In the genomic region with DNA sequence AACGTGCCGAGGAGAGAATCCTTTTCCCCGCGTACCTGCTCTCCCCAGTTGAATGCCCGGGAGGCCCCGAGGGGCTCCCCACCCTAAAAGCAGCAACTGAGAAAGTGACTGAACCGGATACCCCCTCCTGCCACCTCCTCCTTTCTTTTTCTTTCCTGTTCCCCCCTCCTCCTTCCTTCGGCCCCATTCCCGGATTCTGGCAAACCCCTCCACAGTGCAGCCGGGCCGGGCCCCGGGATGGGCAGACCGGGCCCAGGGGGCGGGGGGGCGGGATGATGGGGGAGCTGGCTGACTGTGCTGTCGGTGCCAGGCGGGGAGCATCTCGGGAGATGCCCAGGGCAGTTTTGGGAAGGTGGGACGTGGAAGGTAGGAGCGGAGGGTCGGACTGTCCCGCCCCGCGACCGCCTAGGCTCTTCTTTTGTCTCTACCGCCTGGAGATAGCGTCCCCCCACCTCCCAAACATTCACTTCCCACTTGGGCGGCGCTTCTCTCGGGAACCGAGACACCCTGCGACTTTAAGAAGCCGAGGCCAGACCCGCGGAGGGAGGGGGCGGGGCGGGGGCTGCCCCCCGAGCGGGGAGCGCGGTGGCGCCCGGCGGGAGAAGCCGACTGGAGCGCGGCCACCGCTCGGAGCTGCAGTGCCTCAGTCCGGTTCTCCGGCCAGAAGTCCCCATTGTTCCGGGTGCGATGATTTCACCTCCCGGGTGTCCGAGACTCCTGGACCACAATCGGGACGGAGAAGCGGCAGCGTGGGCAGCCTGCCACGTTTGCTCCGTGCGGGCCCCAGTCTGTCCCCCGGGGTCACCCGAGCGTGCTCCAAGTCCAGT, we compare ENCODE assay signal across 8 cellular contexts. TPM values are rescaled to one million over a fixed set of nuclear protein-coding genes. Genes with fewer than 3 reads are reported as not detected.
A peak's percentile ranks its signal among the peaks of the same experiment; 100 is the strongest.
DNase-seq lines count a peak whose midpoint lies in the region; ATAC-seq and TF ChIP-seq lines count a peak whose summit lies in the region.

No MANE protein-coding gene starts in this region.

- no peak overlapping the region for H4K5ac ChIP-seq in H9 (ENCODE audit: insufficient read length, low read depth, low read length)

- no peak overlapping the region for H3K18ac ChIP-seq in H9 (ENCODE audit: insufficient read length, low read depth, low read length)

- DNase-seq in BJ (ENCODE audit: low read depth) = no peak
- DNase-seq in H9 = no peak
- DNase-seq in activated T-cell treated with anti-CD3 and anti-CD28 coated beads, Interleukin-2, amount 50 U/mL, for 72 hours = no peak
- no peak for DNase-seq in immature natural killer cell
- DNase-seq in thyroid gland = no peak
- DNase-seq in cerebellum (ENCODE audit: low spot score) = no peak

- H3K27ac Mint-ChIP-seq in H9 (no peak overlapping the region), immature natural killer cell (peak overlapping the region in 2 of 6 donors; percentile 26 to 45)
- no peak overlapping the region for H3K27ac Mint-ChIP-seq in activated T-cell treated with anti-CD3 and anti-CD28 coated beads, Interleukin-2, amount 50 U/mL, for 72 hours

- H3K27me3 Mint-ChIP-seq in H9 (ENCODE audit: low read depth) (peaks cover 100% of the 10 kb centered on the region), immature natural killer cell (ENCODE audit: low read depth in 3 of 3) (peaks cover 59 to 79% (median 78%) of the 10 kb centered on the region in 3 donors)
- H3K27me3 Mint-ChIP-seq in activated T-cell treated with anti-CD3 and anti-CD28 coated beads, Interleukin-2, amount 50 U/mL, for 72 hours (ENCODE audit: low read depth) = peaks cover 83% of the 10 kb centered on the region

- H3K4me1 ChIP-seq in H9 (ENCODE audit: insufficient read depth, low read length) = no peaks in the 10 kb centered on the region
- H3K4me1 ChIP-seq in thyroid gland = peaks cover 11 to 48% of the 10 kb centered on the region in 2 donors

- H3K36me3 Mint-ChIP-seq in H9 (ENCODE audit: insufficient read depth in 1 of 3, low read depth in 3 of 3) = peaks cover 0 to 2% (median 1%) of the 10 kb centered on the region in 3 experiments; a peak in 4 of 7 replicates
- peaks cover 0 to 3% of the 10 kb centered on the region in 2 donors for H3K36me3 Mint-ChIP-seq in activated T-cell treated with anti-CD3 and anti-CD28 coated beads, Interleukin-2, amount 50 U/mL, for 72 hours (ENCODE audit: insufficient read depth in 2 of 2)
- peaks cover 0 to 5% (median 0%) of the 10 kb centered on the region in 3 donors for H3K36me3 Mint-ChIP-seq in immature natural killer cell

- no peaks in the 10 kb centered on the region for H3K79me1 ChIP-seq in H9 (ENCODE audit: insufficient read depth, low read depth, low read length, poor library complexity, severe bottlenecking)

- H4K91ac ChIP-seq in H9 (ENCODE audit: insufficient read length, low read depth, low read length) = no peak overlapping the region

- H4K8ac ChIP-seq in H9 (replicated peaks; ENCODE audit: insufficient read length, low read depth, low read length) = no peak overlapping the region

- H3K4me2 ChIP-seq in H9 (ENCODE audit: insufficient read depth, insufficient read length, low read length) = peak overlapping the region; percentile 89

- no peak overlapping the region for H2AFZ ChIP-seq in H9 (ENCODE audit: low read length)

- POLR2A ChIA-PET in BJ (lab: Charles Lee) = interaction anchor here (0.6 kb wide), 1 partner anchor 48 kb away, joined by 5 read pairs; no protein-coding TSS in a partner anchor

- no peak overlapping the region for H2AK5ac ChIP-seq in H9 (ENCODE audit: insufficient read length, low read length)

- CTCF ChIA-PET in BJ (lab: Yijun Ruan, JAX) = interaction anchor here (0.6 to 1.3 kb wide), 4 partner anchors 9 to 495 kb away, joined by 3 read pairs; a partner anchor contains a TSS

- ATAC-seq in activated T-cell treated with anti-CD3 and anti-CD28 coated beads, Interleukin-2, amount 50 U/mL, for 72 hours (replicated peaks in 1 of 2) = no peak
- ATAC-seq in GM18861 (IDR thresholded peaks at IDR 0.05; ENCODE audit: unreplicated experiment) = no peak
- no peak for ATAC-seq in HG02852 (IDR thresholded peaks at IDR 0.05; ENCODE audit: unreplicated experiment)

- no peak for TF ChIP-seq POLR2A in thyroid gland (IDR thresholded peaks at IDR 0.05)

- H3K79me2 ChIP-seq in H9 (ENCODE audit: insufficient read depth, low read length) = no peaks in the 10 kb centered on the region

- no peak overlapping the region for H3T11ph ChIP-seq in H9 (ENCODE audit: low read length)

- no peak overlapping the region for H3K14ac ChIP-seq in H9 (ENCODE audit: insufficient read depth, low read length)

- no peak overlapping the region for H3K23ac ChIP-seq in H9 (ENCODE audit: insufficient read length, low read depth, low read length)

- H3K4me3 Mint-ChIP-seq in H9 (peak overlapping the region; percentile 50 to 84; a peak in 4 of 5 replicates), immature natural killer cell (peak overlapping the region; percentile 83 to 94 (median 88))
- peak overlapping the region; percentile 85 to 87 for H3K4me3 Mint-ChIP-seq in activated T-cell treated with anti-CD3 and anti-CD28 coated beads, Interleukin-2, amount 50 U/mL, for 72 hours

- no peak overlapping the region for H2BK12ac ChIP-seq in H9 (ENCODE audit: insufficient read length, low read depth, low read length)

- H3K9ac ChIP-seq in H9 (ENCODE audit: extremely low read depth, insufficient read length, low read length) = no peak overlapping the region

- no peaks in the 10 kb centered on the region for H3K9me3 ChIP-seq in H9 (ENCODE audit: control insufficient read depth, low read depth, low read length)
- H3K9me3 ChIP-seq in thyroid gland = no peaks in the 10 kb centered on the region

- H3K4me1 Mint-ChIP-seq in H9 (peaks cover 32 to 52% of the 10 kb centered on the region in 2 experiments), immature natural killer cell (peaks cover 34 to 47% of the 10 kb centered on the region in 2 donors)
- peaks cover 51% of the 10 kb centered on the region for H3K4me1 Mint-ChIP-seq in activated T-cell treated with anti-CD3 and anti-CD28 coated beads, Interleukin-2, amount 50 U/mL, for 72 hours (ENCODE audit: low read depth)

- no peaks in the 10 kb centered on the region for H4K20me1 ChIP-seq in H9 (ENCODE audit: control insufficient read depth, insufficient read depth, insufficient read length)

- intact Hi-C loops in thyroid gland (cut with DNase I) = no loop called here

- no peak overlapping the region for H3K4ac ChIP-seq in H9 (ENCODE audit: low read depth, low read length)

- peaks cover 20% of the 10 kb centered on the region for H3K23me2 ChIP-seq in H9 (ENCODE audit: insufficient read length, low read depth, low read length, poor library complexity, severe bottlenecking)

- H2BK20ac ChIP-seq in H9 (ENCODE audit: low read depth, low read length, poor library complexity, severe bottlenecking) = no peak overlapping the region

- H2BK5ac ChIP-seq in H9 (ENCODE audit: insufficient read length, low read length) = no peak overlapping the region

- no peak overlapping the region for H2BK120ac ChIP-seq in H9 (ENCODE audit: low read depth, low read length, poor library complexity, severe bottlenecking)

- no peaks in the 10 kb centered on the region for H3K36me3 ChIP-seq in BJ (ENCODE audit: control insufficient read depth, insufficient read depth, low read length)
- no peaks in the 10 kb centered on the region for H3K36me3 ChIP-seq in thyroid gland

- WGBS in H9 (ENCODE audit: extremely low coverage, insufficient read length, low lambda C conversion rate) = no CpG with 5 or more reads among the region's 65 CpGs
- 3 to 9% methylated on average over 27 to 56 of the region's 65 CpGs for WGBS in thyroid gland, 2 donors

- H3K27ac ChIP-seq in H9 (ENCODE audit: insufficient read length, low read depth, low read length) (no peak overlapping the region), thyroid gland (peak overlapping the region; percentile 30 to 57 (median 53))

- H3K4me3 ChIP-seq in BJ (ENCODE audit: low read depth, low read length) = peak overlapping the region; percentile 55
- peak overlapping the region in 2 of 3 donors; percentile 8 to 23 for H3K4me3 ChIP-seq in thyroid gland (replicated peaks in 1 of 3)

- H2BK15ac ChIP-seq in H9 (ENCODE audit: low read depth, low read length) = no peak overlapping the region

- peaks cover 5 to 16% of the 10 kb centered on the region in 2 experiments; a peak in 3 of 5 replicates for H3K9me3 Mint-ChIP-seq in H9
- H3K9me3 Mint-ChIP-seq in activated T-cell treated with anti-CD3 and anti-CD28 coated beads, Interleukin-2, amount 50 U/mL, for 72 hours = no peaks in the 10 kb centered on the region
- H3K9me3 Mint-ChIP-seq in immature natural killer cell = peaks cover 0 to 20% (median 0%) of the 10 kb centered on the region in 6 donors

- no peak overlapping the region for H3K56ac ChIP-seq in H9 (ENCODE audit: insufficient read length, low read depth, low read length)

- H3K27me3 ChIP-seq in BJ (ENCODE audit: control insufficient read depth, insufficient read depth, low read length) (peaks cover 28% of the 10 kb centered on the region), H9 (ENCODE audit: insufficient read depth, low read length) (peaks cover 89% of the 10 kb centered on the region), thyroid gland (peaks cover 90% of the 10 kb centered on the region)

- no peak for TF ChIP-seq CTCF in BJ (IDR thresholded peaks at IDR 0.05; ENCODE audit: insufficient read depth, low read depth, low read length)
- no peak for TF ChIP-seq CTCF in H9 (conservative IDR thresholded peaks at IDR 0.05)
- TF ChIP-seq CTCF in thyroid gland (IDR thresholded peaks at IDR 0.05) = no peak

RNA-seq across cellular contexts. Expression of a gene that starts 8.2 kb away (rescaled TPM):
- polyA plus RNA-seq in BJ (2011; rRNA removed) = 0.16 and 0.20 TPM in 2 replicates
- 0.09 and 0.15 TPM in 2 replicates for polyA minus RNA-seq in BJ (2011; rRNA and poly(A)+ RNA removed)
- 0.42 TPM in 1 of 2 replicates, not detected in the other for total RNA-seq in H9 (2021)
- total RNA-seq in activated T-cell treated with anti-CD3 and anti-CD28 coated beads, Interleukin-2, amount 50 U/mL, for 72 hours = under 1 TPM; 0.23 to 0.24 TPM
- polyA plus RNA-seq in immature natural killer cell = under 1 TPM in 2 of 3 donors, not detected in 1; 0.10 to 0.37 TPM
- total RNA-seq in thyroid gland = under 1 TPM in 3 of 4 donors, not detected in 1; 0.25 to 0.78 (median 0.40) TPM
- not detected for total RNA-seq in cerebellum

RNA-seq across cellular contexts. Expression of a gene that starts 9.2 kb away (rescaled TPM):
- polyA plus RNA-seq in BJ (2011; rRNA removed) (1.2 and 1.4 TPM in 2 replicates), immature natural killer cell (not detected)
- 0.81 and 0.98 TPM in 2 replicates for polyA minus RNA-seq in BJ (2011; rRNA and poly(A)+ RNA removed)
- total RNA-seq in H9 (2021) (not detected in 2 replicates), thyroid gland (1 to 10 TPM in 2 of 4 donors, under 1 TPM in 2; 0.68 to 1.5 (median 1.0) TPM), cerebellum (not detected)
- total RNA-seq in activated T-cell treated with anti-CD3 and anti-CD28 coated beads, Interleukin-2, amount 50 U/mL, for 72 hours = under 1 TPM in 1 of 2 donors, not detected in 1; 0.24 TPM
